In genomic region chr16:50300942-50301625, GRCh38 we compare ENCODE assay signal across 14 cellular contexts. TPM values are rescaled to one million over a fixed set of nuclear protein-coding genes. Genes with fewer than 3 reads are reported as not detected.
A peak's percentile ranks its signal among the peaks of the same experiment; 100 is the strongest.
DNase-seq lines count a peak whose midpoint lies in the region; ATAC-seq, FAIRE-seq and TF ChIP-seq lines count a peak whose summit lies in the region.
"Had no signal": no experiment of that assay in that cellular context is flagged by ENCODE, and none has a peak within 500 bp of the region (broad histone marks: within the 10 kb centered on the region; RNA-seq: fewer than 3 reads in every experiment).

No MANE protein-coding gene starts in this region.

- no peak overlapping the region for H3K4me3 ChIP-seq in A549
- no peak overlapping the region for H3K4me3 ChIP-seq in HEK293 (ENCODE audit: low read depth, low read length)
- no peak overlapping the region for H3K4me3 ChIP-seq in esophagus muscularis mucosa
- no peak overlapping the region for H3K4me3 ChIP-seq in osteoblast (ENCODE audit: insufficient read depth, low read length)
- H3K4me3 ChIP-seq: adrenal gland had no signal

- no peaks in the 10 kb centered on the region for H4K20me1 ChIP-seq in osteoblast (ENCODE audit: insufficient read depth, low read length)

- no peak for TF ChIP-seq RAD21 in A549 (conservative IDR thresholded peaks at IDR 0.05 in 1 of 2, IDR thresholded peaks at IDR 0.05 in 1 of 2)

- H3K4me1 ChIP-seq in A549 (peaks cover 24% of the 10 kb centered on the region), HEK293 (ENCODE audit: control insufficient read depth, insufficient read depth, low read length) (no peaks in the 10 kb centered on the region), esophagus muscularis mucosa (peaks cover 0 to 13% (median 12%) of the 10 kb centered on the region in 4 donors), osteoblast (ENCODE audit: insufficient read depth, low read length) (peaks cover 39% of the 10 kb centered on the region)
- H3K4me1 ChIP-seq: adrenal gland had no signal

- H3K27ac ChIP-seq in A549 (peak overlapping the region; percentile 58 to 84), HEK293 (ENCODE audit: extremely low read depth, low read depth, low read length) (no peak overlapping the region), esophagus muscularis mucosa (replicated peaks in 1 of 4) (peak overlapping the region in 3 of 4 donors; percentile 52 to 68 (median 63)), osteoblast (ENCODE audit: low read depth, low read length) (peak overlapping the region; percentile 96)
- H3K27ac ChIP-seq: adrenal gland, neutrophil had no signal

- no peak for TF ChIP-seq EP300 in A549 (IDR thresholded peaks at IDR 0.05)
- TF ChIP-seq EP300 in esophagus muscularis mucosa (IDR thresholded peaks at IDR 0.05), result no peak

- H2AFZ ChIP-seq in osteoblast (ENCODE audit: low read length), result peak overlapping the region; percentile 18

- FAIRE-seq in A549 (lab: Jason Lieb, UNC), result no peak
- FAIRE-seq: GM18507 had no signal

- 0 out of 6 replicates have a peak, but pooled peaks of 1 of the 2 experiments have one; percentile 5 for ATAC-seq in A549
- no peak for ATAC-seq in GM18873 (IDR thresholded peaks at IDR 0.05; ENCODE audit: low FRiP score, unreplicated experiment)
- ATAC-seq in GM18868 (IDR thresholded peaks at IDR 0.05; ENCODE audit: unreplicated experiment), result no peak

- H3K9me3 ChIP-seq in A549 (no peaks in the 10 kb centered on the region), HEK293 (ENCODE audit: control insufficient read depth, insufficient read depth, low read depth, low read length) (no peaks in the 10 kb centered on the region), esophagus muscularis mucosa (no peaks in the 10 kb centered on the region), osteoblast (ENCODE audit: low read depth, low read length) (no peaks in the 10 kb centered on the region)
- H3K9me3 ChIP-seq: adrenal gland, neutrophil had no signal

- CTCF ChIA-PET in A549 (lab: Yijun Ruan, JAX) (interaction anchor here (0.5 kb wide), 1 partner anchor 356 kb away, joined by 3 read pairs; no protein-coding TSS in a partner anchor), HEK293 (lab: Yijun Ruan, JAX) (interaction anchor here (0.6 kb wide), 1 partner anchor 40 kb away, joined by 3 read pairs; no protein-coding TSS in a partner anchor)

- no peak for TF ChIP-seq CTCF in A549 (IDR thresholded peaks at IDR 0.05)
- no peak for TF ChIP-seq CTCF in HEK293 (tag by site-specific recombination; IDR thresholded peaks at IDR 0.05)
- no peak for TF ChIP-seq CTCF in esophagus muscularis mucosa (IDR thresholded peaks at IDR 0.05)
- TF ChIP-seq CTCF in osteoblast (IDR thresholded peaks at IDR 0.05; ENCODE audit: extremely low read depth, low read depth, low read length), result no peak

- POLR2A ChIA-PET in A549 (lab: Yijun Ruan, JAX) (no interaction called here), HEK293 (lab: Yijun Ruan, JAX) (no interaction called here)

- no peaks in the 10 kb centered on the region for H3K79me2 ChIP-seq in osteoblast (ENCODE audit: insufficient read depth, low read length)

- 90% methylated on average over 21 of the region's 23 CpGs for WGBS in A549 (ENCODE audit: missing lambda C conversion rate)
- 80% methylated on average over 19 of the region's 23 CpGs for whole genome bisulfite sequencing in esophagus muscularis mucosa

- TF ChIP-seq POLR2A in A549 (IDR thresholded peaks at IDR 0.05; ENCODE audit: low read length) (no peak), esophagus muscularis mucosa (IDR thresholded peaks at IDR 0.05; ENCODE audit: low read depth) (no peak)

- intact Hi-C loops in esophagus muscularis mucosa (cut with DNase I), result no loop called here

- H3K4me2 ChIP-seq in A549 (peak overlapping the region; percentile 52), osteoblast (ENCODE audit: insufficient read depth, low read length) (no peak overlapping the region)

- no peaks in the 10 kb centered on the region for H3K27me3 ChIP-seq in esophagus muscularis mucosa
- H3K27me3 ChIP-seq in osteoblast (ENCODE audit: insufficient read depth, low read length), result no peaks in the 10 kb centered on the region
- H3K27me3 ChIP-seq: adrenal gland, neutrophil had no signal

- DNase-seq in A549 (ENCODE audit: low read depth in 1 of 2, low spot score in 1 of 2) (no peak), esophagus muscularis mucosa (ENCODE audit: extremely low spot score) (no peak), osteoblast (ENCODE audit: insufficient read length, low spot score, missing footprints) (peak; percentile 94), SHP77 (lab: John Stamatoyannopoulos, UW) (no peak), GDM1 (lab: John Stamatoyannopoulos, UW) (no peak)
- DNase-seq: glutamatergic neuron, NCI-H146, NCI-H774 had no signal

- H3K36me3 ChIP-seq in HEK293 (ENCODE audit: control insufficient read depth in 2 of 2, insufficient read depth in 1 of 2, low read length in 2 of 2) (peaks cover 0 to 2% of the 10 kb centered on the region in 2 experiments; a peak in 1 of 3 replicates), esophagus muscularis mucosa (peaks cover 0 to 26% (median 2%) of the 10 kb centered on the region in 4 donors), osteoblast (ENCODE audit: insufficient read depth, low read length) (peaks cover 28% of the 10 kb centered on the region)
- H3K36me3 ChIP-seq: adrenal gland had no signal

TF ChIP-seq in A549, 52 proteins besides CTCF, POLR2A, EP300 and RAD21:
- TF ChIP-seq ESRRA (IDR thresholded peaks at IDR 0.05; ENCODE audit: borderline replicate concordance, low read length), result no peak
- peak; percentile 22 for TF ChIP-seq ZFP36 (IDR thresholded peaks at IDR 0.05; ENCODE audit: borderline replicate concordance, partially characterized antibody)
- no peak for TF ChIP-seq KDM1A (IDR thresholded peaks at IDR 0.05; ENCODE audit: low read depth)
- no peak for TF ChIP-seq MYC (IDR thresholded peaks at IDR 0.05; ENCODE audit: borderline replicate concordance, low read length)
- no peak for TF ChIP-seq CEBPB (IDR thresholded peaks at IDR 0.05)
TF ChIP-seq in A549: peak in this region for 1.

TF ChIP-seq in HEK293, 187 proteins besides CTCF, POLR2A, EP300 and RAD21:
- TF ChIP-seq, protein P1, sequence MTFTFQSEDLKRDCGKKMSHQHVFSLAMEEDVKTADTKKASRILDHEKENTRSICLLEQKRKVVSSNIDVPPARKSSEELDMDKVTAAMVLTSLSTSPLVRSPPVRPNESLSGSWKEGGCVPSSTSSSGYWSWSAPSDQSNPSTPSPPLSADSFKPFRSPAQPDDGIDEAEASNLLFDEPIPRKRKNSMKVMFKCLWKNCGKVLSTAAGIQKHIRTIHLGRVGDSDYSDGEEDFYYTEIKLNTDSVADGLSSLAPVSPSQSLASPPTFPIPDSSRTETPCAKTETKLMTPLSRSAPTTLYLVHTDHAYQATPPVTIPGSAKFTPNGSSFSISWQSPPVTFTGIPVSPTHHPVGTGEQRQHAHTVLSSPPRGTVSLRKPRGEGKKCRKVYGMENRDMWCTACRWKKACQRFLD (tag by site-specific recombination; IDR thresholded peaks at IDR 0.05), result no peak
- TF ChIP-seq ZNF768 (tag by site-specific recombination; IDR thresholded peaks at IDR 0.05) (peak; percentile 66; the same call in 1 of the 2 replicates), ZNF529 (tag by site-specific recombination; IDR thresholded peaks at IDR 0.05; ENCODE audit: insufficient replicate concordance) (no peak), ZIC2 (tag by site-specific recombination; IDR thresholded peaks at IDR 0.05) (no peak), ZNF121 (tag by site-specific recombination; IDR thresholded peaks at IDR 0.05) (no peak), ZNF514 (tag by site-specific recombination; IDR thresholded peaks at IDR 0.05) (no peak), KLF9 (tag by site-specific recombination; IDR thresholded peaks at IDR 0.05; ENCODE audit: low read depth) (no peak), ZFP37 (tag by site-specific recombination; IDR thresholded peaks at IDR 0.05) (no peak)

RNA-seq across cellular contexts. Expression of gene ADCY7, which starts 34.7 kb away (rescaled TPM):
- polyA plus RNA-seq in A549 (2011; rRNA removed) (10.5 and 15.8 TPM in 2 replicates), A549 (2017; fragmentation: RNase III; extraction: RNeasy Plus Mini Kit Qiagen cat#74134 plus additional on column Dnase treatment) (14.9 to 19.5 TPM (median 18.7 TPM) in 3 replicates)
- polyA plus RNA-seq in A549 (2012; cell fraction: cytosol; rRNA removed), result 16.6 and 25.2 TPM in 2 replicates
- polyA plus RNA-seq in A549 (2012; cell fraction: nucleus; rRNA removed), result 54.2 and 75.4 TPM in 2 replicates
- 40.8 and 47.1 TPM in 2 replicates for polyA minus RNA-seq in A549 (2011; rRNA and poly(A)+ RNA removed)
- total RNA-seq in esophagus muscularis mucosa (10 to 100 TPM; 12.3 to 17.4 (median 15.6) TPM), osteoblast (49.5 and 51.0 TPM in 2 replicates)
